Comparison of ENCODE assay signal across 8 cellular contexts in the genomic region with DNA sequence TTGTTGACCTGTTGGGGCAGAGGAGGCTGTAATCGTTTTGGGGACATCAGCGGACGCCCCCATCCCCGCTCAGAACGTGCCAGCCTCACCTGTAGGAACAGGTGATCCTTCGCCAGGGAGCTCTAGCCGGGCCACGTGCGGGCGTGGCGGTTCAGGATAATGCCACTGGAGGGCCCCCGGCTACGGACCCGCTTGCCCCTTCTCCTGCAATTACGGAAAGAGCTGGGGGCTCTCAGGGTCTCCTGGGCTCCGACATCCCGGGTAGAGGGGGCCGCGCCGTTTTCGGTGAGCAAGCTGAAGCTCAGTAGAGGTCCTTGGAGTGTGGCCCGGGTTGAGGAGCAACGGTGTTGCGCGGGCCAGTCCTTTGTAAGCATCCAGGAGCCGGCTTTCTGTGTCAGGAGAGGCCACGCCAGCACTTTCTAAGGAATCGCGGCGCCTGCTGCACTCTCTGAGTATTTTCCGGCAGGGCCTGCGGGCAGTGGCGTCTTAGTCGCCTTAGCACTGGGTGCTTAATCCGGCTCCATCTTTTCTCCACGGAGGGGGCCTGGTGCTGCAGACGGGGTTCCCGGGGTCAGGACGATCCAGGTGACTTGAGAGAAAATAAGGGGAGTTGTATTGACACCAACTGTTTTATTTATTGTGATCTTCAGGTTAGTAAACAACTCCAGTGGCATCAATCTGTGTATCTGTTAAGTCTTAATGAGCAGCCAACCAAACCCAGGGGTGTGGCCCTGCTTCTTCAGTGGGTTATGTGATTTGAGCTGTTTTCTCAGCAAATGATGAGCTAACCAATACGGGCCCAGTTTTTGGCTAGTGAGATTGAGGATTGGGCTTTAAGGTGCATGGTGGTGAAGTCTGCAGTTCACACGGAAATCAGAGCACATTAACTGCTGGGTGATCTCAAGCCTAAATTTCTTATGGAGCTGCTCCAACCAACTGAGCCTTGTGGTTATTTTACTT. TPM values are rescaled to one million over a fixed set of nuclear protein-coding genes. Genes with fewer than 3 reads are reported as not detected.
DNase-seq lines count a peak whose midpoint lies in the region; ATAC-seq, FAIRE-seq and TF ChIP-seq lines count a peak whose summit lies in the region.

No MANE protein-coding gene starts in this region.

- POLR2A ChIA-PET in endothelial cell of umbilical vein (lab: Charles Lee) = interaction anchor here (0.6 to 0.8 kb wide), 3 partner anchors 40 to 110 kb away, joined by 3 to 5 read pairs (median 4); no protein-coding TSS in a partner anchor

- H3K4me1 Mint-ChIP-seq in T-helper 17 cell (peaks cover 22% of the 10 kb centered on the region), mesothelial cell of epicardium (peaks cover 18% of the 10 kb centered on the region), type B pancreatic cell (ENCODE audit: unreplicated experiment) (peaks cover 24% of the 10 kb centered on the region)

- no peaks in the 10 kb centered on the region for H3K27me3 ChIP-seq in endothelial cell of umbilical vein (ENCODE audit: control insufficient read depth in 2 of 2, insufficient read depth in 2 of 2, low read length in 2 of 2)

- H3K4me3 ChIP-seq in endothelial cell of umbilical vein (replicated peaks in 1 of 3; ENCODE audit: insufficient read depth in 1 of 3, low read depth in 1 of 3, low read length in 3 of 3) = peak overlapping the region; percentile 79 to 98 (median 89)

- CTCF ChIA-PET in endothelial cell of umbilical vein (lab: Charles Lee) = interaction anchor here (0.6 to 4.0 kb wide), 30 partner anchors 11 to 348 kb away, joined by 3 to 21 read pairs (median 6); no protein-coding TSS in a partner anchor

- TF ChIP-seq CTCF in endothelial cell of umbilical vein (IDR thresholded peaks at IDR 0.05; ENCODE audit: extremely low read depth in 1 of 2, insufficient read depth in 1 of 2, low read depth in 1 of 2, low read length in 2 of 2) (peak; percentile 12 to 59), mesothelial cell of epicardium (IDR thresholded peaks at IDR 0.05; ENCODE audit: unreplicated experiment) (peak; percentile 10), type B pancreatic cell (conservative IDR thresholded peaks at IDR 0.05) (peak; percentile 62)

- TF ChIP-seq POLR2A in endothelial cell of umbilical vein (IDR thresholded peaks at IDR 0.05; ENCODE audit: low read depth, low read length) = no peak

- H3K36me3 Mint-ChIP-seq in T-helper 17 cell (ENCODE audit: low read depth) = peaks cover 9% of the 10 kb centered on the region
- peaks cover 3% of the 10 kb centered on the region for H3K36me3 Mint-ChIP-seq in mesothelial cell of epicardium
- peaks cover 20% of the 10 kb centered on the region for H3K36me3 Mint-ChIP-seq in type B pancreatic cell

- ATAC-seq in T-helper 17 cell = no peak
- no peak for ATAC-seq in HG03460 (IDR thresholded peaks at IDR 0.05; ENCODE audit: unreplicated experiment)
- ATAC-seq in GM19395 (IDR thresholded peaks at IDR 0.05; ENCODE audit: unreplicated experiment) = no peak

- H3K27ac Mint-ChIP-seq in T-helper 17 cell (peak overlapping the region; percentile 85), mesothelial cell of epicardium (peak overlapping the region; percentile 90), type B pancreatic cell (peak overlapping the region; percentile 94)

- no peaks in the 10 kb centered on the region for H3K9me3 ChIP-seq in T-helper 17 cell (ENCODE audit: control insufficient read depth, low read length, poor library complexity, severe bottlenecking)
- no peaks in the 10 kb centered on the region for H3K9me3 ChIP-seq in endothelial cell of umbilical vein (replicated peaks; ENCODE audit: control insufficient read depth, insufficient read depth, low read length)

- no peaks in the 10 kb centered on the region for H3K9me1 ChIP-seq in endothelial cell of umbilical vein (replicated peaks; ENCODE audit: control insufficient read depth, extremely low read depth, insufficient read depth, low read length)

- dilution Hi-C loops in endothelial cell of umbilical vein (cut with MboI; ENCODE audit: extremely low pct_ligation_motif_present, low sequenced_read_pairs) = no loop called here

- peak overlapping the region; percentile 70 for H3K27ac ChIP-seq in endothelial cell of umbilical vein (ENCODE audit: insufficient read depth, low read depth, low read length)

- intact Hi-C loops in endothelial cell of umbilical vein (cut with micrococcal nuclease) = loop anchor here (1.0 to 10.0 kb wide), 5 partner anchors 23 to 698 kb away; a partner anchor contains a TSS

- peak; percentile 82 for DNase-seq in COLO668 (lab: John Stamatoyannopoulos, UW; ENCODE audit: unreplicated experiment)
- peak; percentile 63 for DNase-seq in HuH-7 (ENCODE audit: low spot score)
- no peak for DNase-seq in T-helper 17 cell
- peak; percentile 70 for DNase-seq in endothelial cell of umbilical vein (ENCODE audit: low read depth, low spot score)
- peak in 1 of 2 experiments; percentile 54 for DNase-seq in mesothelial cell of epicardium (ENCODE audit: low spot score in 2 of 2, unreplicated experiment in 2 of 2)
- no peak for DNase-seq in type B pancreatic cell (ENCODE audit: extremely low spot score, unreplicated experiment)

- H3K9me3 Mint-ChIP-seq in mesothelial cell of epicardium (no peaks in the 10 kb centered on the region), type B pancreatic cell (no peaks in the 10 kb centered on the region)

- FAIRE-seq in endothelial cell of umbilical vein (lab: Jason Lieb, UNC) = peak; percentile 85

- H3K27me3 Mint-ChIP-seq in T-helper 17 cell (peaks cover 42% of the 10 kb centered on the region), mesothelial cell of epicardium (ENCODE audit: low read depth) (peaks cover 29% of the 10 kb centered on the region), type B pancreatic cell (peaks cover 12% of the 10 kb centered on the region)

- H3K4me1 ChIP-seq in endothelial cell of umbilical vein (ENCODE audit: control insufficient read depth, extremely low read depth, insufficient read depth, low read length) = peaks cover 17% of the 10 kb centered on the region

- H3K4me2 ChIP-seq in endothelial cell of umbilical vein (ENCODE audit: insufficient read depth, low read length) = peak overlapping the region; percentile 93

- BruUV-seq in endothelial cell of umbilical vein (replicated peaks; lab: Mats Ljungman, UMichigan) = TSS peak; percentile 68

- H2AFZ ChIP-seq in endothelial cell of umbilical vein (ENCODE audit: low read depth, low read length) = peak overlapping the region; percentile 8

- H4K20me1 ChIP-seq in endothelial cell of umbilical vein (replicated peaks; ENCODE audit: control insufficient read depth, extremely low read depth, insufficient read depth, low read length) = no peaks in the 10 kb centered on the region

- H3K79me2 ChIP-seq in endothelial cell of umbilical vein (ENCODE audit: control insufficient read depth, insufficient read depth, low read length) = peaks cover 52% of the 10 kb centered on the region

- H3K36me3 ChIP-seq in endothelial cell of umbilical vein (ENCODE audit: control insufficient read depth in 2 of 2, extremely low read depth in 1 of 2, insufficient read depth in 2 of 2, low read length in 2 of 2) = no peaks in the 10 kb centered on the region

- H3K9ac ChIP-seq in endothelial cell of umbilical vein (replicated peaks; ENCODE audit: extremely low read depth, insufficient read depth, low read length) = peak overlapping the region; percentile 90

- H3K4me3 Mint-ChIP-seq in T-helper 17 cell (peak overlapping the region; percentile 97), mesothelial cell of epicardium (peak overlapping the region; percentile 94), type B pancreatic cell (peak overlapping the region; percentile 100)

TF ChIP-seq in endothelial cell of umbilical vein, 7 proteins besides CTCF, POLR2A, EP300 and RAD21:
- TF ChIP-seq JUN (IDR thresholded peaks at IDR 0.05; ENCODE audit: borderline replicate concordance, insufficient read depth, insufficient read length, low read depth) = no peak
- TF ChIP-seq, protein P1, sequence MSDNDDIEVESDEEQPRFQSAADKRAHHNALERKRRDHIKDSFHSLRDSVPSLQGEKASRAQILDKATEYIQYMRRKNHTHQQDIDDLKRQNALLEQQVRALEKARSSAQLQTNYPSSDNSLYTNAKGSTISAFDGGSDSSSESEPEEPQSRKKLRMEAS (IDR thresholded peaks at IDR 0.05; ENCODE audit: insufficient read depth, insufficient read length) = peak; percentile 31
- TF ChIP-seq EZH2 (IDR thresholded peaks at IDR 0.05; ENCODE audit: borderline replicate concordance, low read depth, low read length, severe bottlenecking) = no peak
- TF ChIP-seq GATA2 (IDR thresholded peaks at IDR 0.05; ENCODE audit: insufficient read depth, insufficient read length, low read depth, low read length) = no peak
- TF ChIP-seq FOS (IDR thresholded peaks at IDR 0.05; ENCODE audit: borderline replicate concordance, insufficient read depth, low read length) = no peak
- no peak for TF ChIP-seq MYC (IDR thresholded peaks at IDR 0.05; ENCODE audit: low read depth, low read length)
- no peak for TF ChIP-seq POLR2AphosphoS5 (IDR thresholded peaks at IDR 0.05; ENCODE audit: insufficient read depth, low read depth, low read length)
TF ChIP-seq in endothelial cell of umbilical vein: peak in this region for 1.

RNA-seq across cellular contexts. Expression of a gene that starts 1.9 kb away (rescaled TPM):
- total RNA-seq in T-helper 17 cell = 1 to 10 TPM in 1 of 2 donors, under 1 TPM in 1; 0.22 to 2.1 TPM
- 36.7 and 75.7 TPM in 2 replicates for total RNA-seq in endothelial cell of umbilical vein
- 11.9 and 14.0 TPM in 2 replicates for polyA plus RNA-seq in endothelial cell of umbilical vein
- polyA plus RNA-seq in endothelial cell of umbilical vein (2011; cell fraction: cytosol; rRNA removed) = 9.9 and 12.7 TPM in 2 replicates
- polyA plus RNA-seq in endothelial cell of umbilical vein (2011; cell fraction: nucleus; rRNA removed) = 75.8 and 89.8 TPM in 2 replicates
- polyA plus RNA-seq in endothelial cell of umbilical vein (2012) = 41.8 and 46.2 TPM in 2 replicates
- 29.2 and 36.3 TPM in 2 replicates for polyA minus RNA-seq in endothelial cell of umbilical vein
- polyA minus RNA-seq in endothelial cell of umbilical vein (2011; cell fraction: cytosol; rRNA and poly(A)+ RNA removed) = 14.4 TPM
- polyA minus RNA-seq in endothelial cell of umbilical vein (2011; cell fraction: nucleus; rRNA and poly(A)+ RNA removed) = 68.5 and 70.3 TPM in 2 replicates
- total RNA-seq in mesothelial cell of epicardium = 24.0 to 26.2 TPM (median 24.7 TPM) in 3 replicates
- 48.7 and 50.3 TPM in 2 replicates for total RNA-seq in type B pancreatic cell (ENCODE audit: low replicate concordance)

Comparison
In these comparisons a context has a peak if more than half of its experiments do, and no peak if none do; other contexts are left out.
1. DNase-seq: peak in COLO668 (single experiment), HuH-7 (single experiment) and endothelial cell of umbilical vein (single experiment); none in T-helper 17 cell (0 of 3) and type B pancreatic cell (single experiment).
2. CTCF ChIP-seq: peak in every context shown above with its lines; median percentile 62 in type B pancreatic cell; 36 in endothelial cell of umbilical vein; 10 in mesothelial cell of epicardium.
3. Peak in every context shown above with its lines, with median percentiles within 50 percentile points of each other: H3K27ac Mint-ChIP-seq and H3K4me3 Mint-ChIP-seq.